In the genomic region with DNA sequence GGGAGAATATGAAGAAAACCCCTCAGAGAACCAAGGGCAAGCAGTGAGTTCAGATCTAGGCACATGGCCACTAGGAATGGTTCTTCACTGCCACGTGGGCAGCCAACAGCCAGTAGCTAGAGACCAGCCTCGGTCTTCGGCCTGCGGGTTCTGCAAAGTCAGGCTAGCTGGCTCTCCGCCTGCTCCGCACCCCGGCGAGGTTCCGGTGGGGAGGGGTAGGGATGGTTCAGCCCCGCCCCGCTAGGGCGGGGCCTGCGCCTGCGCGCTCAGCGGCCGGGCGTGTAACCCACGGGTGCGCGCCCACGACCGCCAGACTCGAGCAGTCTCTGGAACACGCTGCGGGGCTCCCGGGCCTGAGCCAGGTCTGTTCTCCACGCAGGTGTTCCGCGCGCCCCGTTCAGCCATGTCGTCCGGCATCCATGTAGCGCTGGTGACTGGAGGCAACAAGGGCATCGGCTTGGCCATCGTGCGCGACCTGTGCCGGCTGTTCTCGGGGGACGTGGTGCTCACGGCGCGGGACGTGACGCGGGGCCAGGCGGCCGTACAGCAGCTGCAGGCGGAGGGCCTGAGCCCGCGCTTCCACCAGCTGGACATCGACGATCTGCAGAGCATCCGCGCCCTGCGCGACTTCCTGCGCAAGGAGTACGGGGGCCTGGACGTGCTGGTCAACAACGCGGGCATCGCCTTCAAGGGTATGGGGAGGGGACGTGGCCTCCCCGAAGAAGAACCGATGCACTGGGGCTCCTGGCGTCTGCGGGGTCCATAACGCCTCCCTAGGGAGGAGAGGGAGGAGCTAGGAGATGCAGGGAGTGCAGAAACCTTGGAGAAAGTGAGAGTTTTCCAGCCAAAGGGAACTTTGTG, we compare ENCODE assay signal across 8 cellular contexts. TPM values are rescaled to one million over a fixed set of nuclear protein-coding genes. Genes with fewer than 3 reads are reported as not detected.
DNase-seq lines count a peak whose midpoint lies in the region; ATAC-seq and TF ChIP-seq lines count a peak whose summit lies in the region.

TSS of gene CBR1 (plus strand) at position 312 of the 861 bp plus-strand sequence. CDS start at position 404, 92 bp downstream.

- no peaks in the 10 kb centered on the region for H3K9me2 ChIP-seq in GM23248 (ENCODE audit: insufficient read depth)

- H3K4me3 Mint-ChIP-seq in neural progenitor cell: peak within 1 kb of the TSS; percentile 80

- H3K9ac ChIP-seq in GM23248 (peak within 1 kb of the TSS; percentile 81), neural progenitor cell (no peak within 1 kb of the TSS)

- no peak within 1 kb of the TSS for H3K27ac Mint-ChIP-seq in neural progenitor cell

- in situ Hi-C loops in GM23248 (cut with MboI): no loop called here

- peaks cover 31% of the 10 kb centered on the region for H3K79me2 ChIP-seq in GM23248 (ENCODE audit: insufficient read depth)
- no peaks in the 10 kb centered on the region for H3K79me2 ChIP-seq in neural progenitor cell (ENCODE audit: low read depth)

- H3K27me3 Mint-ChIP-seq in neural progenitor cell (ENCODE audit: insufficient read depth, low read depth): peaks cover 9% of the 10 kb centered on the region

- H3K36me3 ChIP-seq in GM23248 (ENCODE audit: low read depth) (0 out of 2 replicates have a peak, but pooled peaks cover 7% of the 10 kb centered on the region), neural progenitor cell (no peaks in the 10 kb centered on the region), stomach (peaks cover 7 to 26% (median 19%) of the 10 kb centered on the region in 4 donors)

- no peaks in the 10 kb centered on the region for H3K27me3 ChIP-seq in GM23248 (replicated peaks; ENCODE audit: insufficient read depth)
- no peaks in the 10 kb centered on the region for H3K27me3 ChIP-seq in foreskin keratinocyte
- H3K27me3 ChIP-seq in neural progenitor cell: no peaks in the 10 kb centered on the region
- no peaks in the 10 kb centered on the region for H3K27me3 ChIP-seq in stomach

- TF ChIP-seq CTCF in foreskin keratinocyte (conservative IDR thresholded peaks at IDR 0.05) (no peak), neural progenitor cell (IDR thresholded peaks at IDR 0.05) (no peak), stomach (IDR thresholded peaks at IDR 0.05) (peak in 1 of 7 experiments; percentile 11)

- TF ChIP-seq POLR2A in stomach (IDR thresholded peaks at IDR 0.05): peak in 1 of 4 donors; percentile 58

- peaks cover 3% of the 10 kb centered on the region for H3K4me1 Mint-ChIP-seq in neural progenitor cell

- H4K20me1 ChIP-seq in GM23248 (ENCODE audit: insufficient read depth) (no peaks in the 10 kb centered on the region), neural progenitor cell (ENCODE audit: low read depth) (no peaks in the 10 kb centered on the region)

- peaks cover 15% of the 10 kb centered on the region for H3K9me3 Mint-ChIP-seq in neural progenitor cell

- peaks cover 16% of the 10 kb centered on the region for H3F3A ChIP-seq in GM23248 (ENCODE audit: insufficient read depth)
- no peaks in the 10 kb centered on the region for H3F3A ChIP-seq in neural progenitor cell (ENCODE audit: low read depth)

- peak; percentile 90 for ATAC-seq in foreskin keratinocyte

- H2AFZ ChIP-seq in GM23248 (peak within 1 kb of the TSS; percentile 86), neural progenitor cell (replicated peaks) (peak within 1 kb of the TSS; percentile 94)

- H3K4me2 ChIP-seq in GM23248 (ENCODE audit: unreplicated experiment): peak within 1 kb of the TSS; percentile 84
- H3K4me2 ChIP-seq in neural progenitor cell: peak within 1 kb of the TSS; percentile 82

- H3K9me3 ChIP-seq in GM23248 (ENCODE audit: low read depth): no peaks in the 10 kb centered on the region
- H3K9me3 ChIP-seq in neural progenitor cell (ENCODE audit: low read depth): peaks cover 6% of the 10 kb centered on the region
- peaks cover 0 to 10% (median 3%) of the 10 kb centered on the region in 4 donors for H3K9me3 ChIP-seq in stomach

- H3K4me1 ChIP-seq in GM23248 (ENCODE audit: insufficient read depth): peaks cover 17% of the 10 kb centered on the region
- H3K4me1 ChIP-seq in foreskin keratinocyte: peaks cover 7% of the 10 kb centered on the region
- H3K4me1 ChIP-seq in neural progenitor cell: no peaks in the 10 kb centered on the region
- H3K4me1 ChIP-seq in stomach: peaks cover 26 to 50% (median 42%) of the 10 kb centered on the region in 4 donors

- peaks cover 5% of the 10 kb centered on the region for H3K36me3 Mint-ChIP-seq in neural progenitor cell

- 1 to 3% methylated on average over 60 to 67 of the region's 71 CpGs for WGBS in GM23248 (ENCODE audit: low coverage in 1 of 2, low lambda C conversion rate in 2 of 2, missing lambda C conversion rate in 2 of 2), 2 experiments
- WGBS in stomach, 5 donors: 0 to 1% (median 1%) methylated on average over 13 to 71 of the region's 71 CpGs

- H3K27ac ChIP-seq in GM23248 (peak within 1 kb of the TSS; percentile 81), foreskin keratinocyte (peak within 1 kb of the TSS; percentile 21), neural progenitor cell (no peak within 1 kb of the TSS), stomach (peak within 1 kb of the TSS; percentile 87 to 91 (median 89))

- no peak for TF ChIP-seq EP300 in stomach (IDR thresholded peaks at IDR 0.05)

- intact Hi-C loops in stomach (cut with DNase I; ENCODE audit: low total_unique reads): no loop called here

- peak within 1 kb of the TSS; percentile 86 for H3K4me3 ChIP-seq in GM23248
- H3K4me3 ChIP-seq in neural progenitor cell: peak within 1 kb of the TSS; percentile 59
- H3K4me3 ChIP-seq in stomach: peak within 1 kb of the TSS; percentile 79 to 92 (median 84)

- DNase-seq in DMS79 (lab: John Stamatoyannopoulos, UW): peak; percentile 66
- peak; percentile 96 for DNase-seq in GM23248
- peak; percentile 95 for DNase-seq in LoVo (ENCODE audit: low spot score)
- DNase-seq in SHP77 (lab: John Stamatoyannopoulos, UW): peak; percentile 93 to 94
- DNase-seq in activated naive CD4-positive, alpha-beta T cell (lab: John Stamatoyannopoulos, UW): peak; percentile 62 to 82 (median 67)
- DNase-seq in foreskin keratinocyte: peak; percentile 66 to 81
- peak; percentile 72 for DNase-seq in neural progenitor cell (ENCODE audit: low spot score)
- peak; percentile 95 for DNase-seq in stomach

RNA-seq across cellular contexts. Expression of gene CBR1, which starts in this region (rescaled TPM):
- 179 and 205 TPM in 2 replicates for total RNA-seq in GM23248 (2014; rRNA removed; shearing (Covaris generic))
- polyA plus RNA-seq in GM23248 (2016; fragmentation: Nextera tagmentation; extraction: Ambion mirVana): 151 and 158 TPM in 2 replicates
- total RNA-seq in foreskin keratinocyte: 109 and 114 TPM in 2 replicates
- 131 and 132 TPM in 2 replicates for polyA plus RNA-seq in foreskin keratinocyte
- 24.9 and 38.9 TPM in 2 replicates for total RNA-seq in neural progenitor cell (ENCODE audit: low replicate concordance)
- 100 to 1,000 TPM in 3 of 5 donors, 10 to 100 TPM in 2; 79.9 to 372 (median 140) TPM for total RNA-seq in stomach
- 100 to 1,000 TPM in 2 of 3 donors, 10 to 100 TPM in 1; 99.9 to 315 (median 169) TPM for polyA plus RNA-seq in stomach
